In the genomic region with DNA sequence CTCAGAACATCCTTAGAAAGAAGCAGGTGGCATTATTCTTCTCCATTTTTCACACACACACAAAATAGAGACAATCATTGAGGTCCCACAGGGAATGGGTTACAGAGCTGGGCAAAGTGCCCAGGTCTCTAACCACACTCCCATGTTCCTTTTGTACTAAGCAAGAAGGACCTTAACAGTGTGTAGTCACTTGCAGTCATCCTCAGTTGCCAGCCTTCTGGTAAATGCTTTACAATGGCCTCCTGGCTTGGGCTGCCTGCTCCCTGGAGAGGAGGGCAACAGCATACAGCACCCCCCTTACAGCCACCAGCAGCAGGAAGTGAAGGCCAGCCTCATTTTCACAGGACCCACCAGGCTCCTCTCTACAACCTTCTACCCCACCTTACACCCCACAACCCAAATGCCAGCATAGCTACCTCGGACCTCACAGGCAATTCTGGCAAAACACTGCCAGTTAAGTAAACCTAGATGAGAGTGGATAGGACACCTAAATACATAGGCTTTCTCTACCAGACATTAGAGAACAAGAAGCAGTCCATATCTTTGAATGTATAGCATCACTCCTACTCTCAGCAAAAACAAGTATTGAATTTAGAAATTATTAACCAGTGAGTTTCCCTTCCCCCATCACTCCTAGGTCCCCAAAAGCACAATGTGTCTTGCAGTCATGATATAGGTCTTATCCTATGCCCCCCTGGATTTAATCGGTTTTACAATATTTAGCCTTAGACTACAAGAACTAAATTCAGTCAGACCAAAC, we compare ENCODE assay signal across 8 cellular contexts.
A peak's percentile ranks its signal among the peaks of the same experiment; 100 is the strongest.
DNase-seq lines count a peak whose midpoint lies in the region; ATAC-seq and TF ChIP-seq lines count a peak whose summit lies in the region.

No MANE protein-coding gene starts in this region.

- H3K4me2 ChIP-seq in PC-3 (ENCODE audit: low read length) = no peak overlapping the region
- H3K4me2 ChIP-seq in mammary epithelial cell (ENCODE audit: insufficient read depth, low read depth, low read length) = no peak overlapping the region

- peak; percentile 68 for ATAC-seq in HG02938 (IDR thresholded peaks at IDR 0.05; ENCODE audit: unreplicated experiment)
- peak; percentile 47 for ATAC-seq in PC-3
- peak; percentile 37 for ATAC-seq in left colon
- ATAC-seq in HG03439 (IDR thresholded peaks at IDR 0.05; ENCODE audit: unreplicated experiment) = no peak

- no peaks in the 10 kb centered on the region for H3F3A ChIP-seq in PC-3 (ENCODE audit: low read length, unreplicated experiment)

- H3K9me3 ChIP-seq in PC-3 (ENCODE audit: low read length) (no peaks in the 10 kb centered on the region), mammary epithelial cell (replicated peaks; ENCODE audit: insufficient read depth, low read length) (no peaks in the 10 kb centered on the region)

- CTCF ChIA-PET in PC-3 (lab: Charles Lee) = no interaction called here
- CTCF ChIA-PET in mammary epithelial cell (lab: Charles Lee; ENCODE audit: low non-redundant PET) = no interaction called here

- H3K4me1 ChIP-seq in PC-3 (ENCODE audit: insufficient read depth, low read length) (no peaks in the 10 kb centered on the region), mammary epithelial cell (ENCODE audit: insufficient read depth, low read length) (no peaks in the 10 kb centered on the region)

- H3K9ac ChIP-seq in PC-3 (ENCODE audit: low read length) = no peak overlapping the region
- H3K9ac ChIP-seq in mammary epithelial cell (ENCODE audit: insufficient read depth, low read length) = no peak overlapping the region

- dilution Hi-C loops in mammary epithelial cell (cut with HindIII; ENCODE audit: low sequenced_read_pairs) = no loop called here

- POLR2A ChIA-PET in PC-3 (lab: Charles Lee; ENCODE audit: unreplicated experiment) = no interaction called here

- H3K4me3 ChIP-seq in PC-3 (ENCODE audit: low read length) (no peak overlapping the region), mammary epithelial cell (replicated peaks in 1 of 3; ENCODE audit: insufficient read depth in 1 of 3, low read depth in 2 of 3, low read length in 3 of 3) (no peak overlapping the region)

- BruUV-seq in PC-3 (replicated peaks; lab: Mats Ljungman, UMichigan) (no TSS peak), mammary epithelial cell (replicated peaks; lab: Mats Ljungman, UMichigan) (no TSS peak)

- H4K20me1 ChIP-seq in PC-3 (ENCODE audit: low read length) (peaks cover 18% of the 10 kb centered on the region; the same call in 1 of the 2 replicates), mammary epithelial cell (ENCODE audit: insufficient read depth, low read length) (no peaks in the 10 kb centered on the region)

- H3K79me2 ChIP-seq in PC-3 (ENCODE audit: low read length) (peaks cover 77% of the 10 kb centered on the region), mammary epithelial cell (ENCODE audit: insufficient read depth, low read length) (peaks cover 84% of the 10 kb centered on the region)

- intact Hi-C loops in PC-3 (cut with micrococcal nuclease) = no loop called here
- intact Hi-C loops in left colon (cut with DNase I, micrococcal nuclease) = no loop called here
- intact Hi-C loops in mammary epithelial cell (cut with micrococcal nuclease) = no loop called here

- DNase-seq in GM04504 (ENCODE audit: low read depth) (peak; percentile 18), PC-3 (peak; percentile 40), left colon (no peak), mammary epithelial cell (no peak), mesenteric fat pad (ENCODE audit: low spot score) (no peak)
- DNase-seq in stimulated activated CD4-positive, alpha-beta T cell treated with anti-CD3 and anti-CD28 coated beads, Interleukin-2, amount 100 ng/mL, for 24 hours = no peak

- in situ Hi-C loops in mammary epithelial cell (cut with MboI; ENCODE audit: low sequenced_read_pairs in 2 of 2) = no loop called here

- 100% methylated on average over 2 of the region's 2 CpGs for WGBS in mammary epithelial cell (ENCODE audit: low coverage, missing lambda C conversion rate)

- H3K9me2 ChIP-seq in PC-3 (replicated peaks; ENCODE audit: low read length) = no peaks in the 10 kb centered on the region

- no peak overlapping the region for H3K27ac ChIP-seq in PC-3 (ENCODE audit: low read length)
- H3K27ac ChIP-seq in mammary epithelial cell (ENCODE audit: insufficient read depth, low read depth, low read length) = no peak overlapping the region

- H3K27me3 ChIP-seq in PC-3 (ENCODE audit: low read length) (no peaks in the 10 kb centered on the region), mammary epithelial cell (ENCODE audit: insufficient read depth, low read length) (no peaks in the 10 kb centered on the region)

- TF ChIP-seq CTCF in PC-3 (conservative IDR thresholded peaks at IDR 0.05; ENCODE audit: low read depth, low read length) (no peak), mammary epithelial cell (conservative IDR thresholded peaks at IDR 0.05 in 1 of 2, IDR thresholded peaks at IDR 0.05 in 1 of 2; ENCODE audit: extremely low read depth in 1 of 2, insufficient read depth in 1 of 2, low read depth in 1 of 2, low read length in 2 of 2) (no peak)

- H2AFZ ChIP-seq in PC-3 (ENCODE audit: low read length) (no peak overlapping the region), mammary epithelial cell (ENCODE audit: low read depth, low read length) (no peak overlapping the region)

- peaks cover 6% of the 10 kb centered on the region; the same call in 1 of the 2 replicates for H3K36me3 ChIP-seq in PC-3 (ENCODE audit: low read depth, low read length)
- no peaks in the 10 kb centered on the region for H3K36me3 ChIP-seq in mammary epithelial cell (ENCODE audit: insufficient read depth, low read length)

Comparison
In these comparisons a context has a peak if more than half of its experiments do, and no peak if none do; other contexts are left out.
1. DNase-seq: peak in GM04504 (single experiment) and PC-3 (single experiment); none in left colon (0 of 2), mammary epithelial cell (single experiment), mesenteric fat pad (single experiment) and stimulated activated CD4-positive, alpha-beta T cell treated with anti-CD3 and anti-CD28 coated beads, Interleukin-2, amount 100 ng/mL, for 24 hours (0 of 2).